ENCODE assay signal across 10 cellular contexts in genomic region chr10:5776881-5777197, GRCh38. TPM values are rescaled to one million over a fixed set of nuclear protein-coding genes. Genes with fewer than 3 reads are reported as not detected.
DNase-seq lines count a peak whose midpoint lies in the region; ATAC-seq and TF ChIP-seq lines count a peak whose summit lies in the region.
"Had no signal": no experiment of that assay in that cellular context is flagged by ENCODE, and none has a peak within 500 bp of the region (broad histone marks: within the 10 kb centered on the region; RNA-seq: fewer than 3 reads in every experiment).

No MANE protein-coding gene starts in this region.

- CTCF ChIA-PET in activated CD8-positive, alpha-beta T cell treated with anti-CD3 and anti-CD28 coated beads, Interleukin-2, amount 10 ng/mL, durations not matched to agents 7 days and 5 days (lab: Charles Lee): interaction anchor here (1.2 to 1.9 kb wide), 4 partner anchors 10 to 112 kb away, joined by 3 to 9 read pairs (median 4); no protein-coding TSS in a partner anchor

- peaks cover 78% of the 10 kb centered on the region for H3K36me3 Mint-ChIP-seq in activated CD8-positive, alpha-beta T cell treated with anti-CD3 and anti-CD28 coated beads, Interleukin-2, amount 10 ng/mL, durations not matched to agents 7 days and 5 days (ENCODE audit: low read depth)

- H3K4me3 Mint-ChIP-seq in activated CD8-positive, alpha-beta T cell treated with anti-CD3 and anti-CD28 coated beads, Interleukin-2, amount 10 ng/mL, durations not matched to agents 7 days and 5 days: no peak overlapping the region

- peak overlapping the region; percentile 92 for H3K27ac Mint-ChIP-seq in activated CD8-positive, alpha-beta T cell treated with anti-CD3 and anti-CD28 coated beads, Interleukin-2, amount 10 ng/mL, durations not matched to agents 7 days and 5 days

- no peaks in the 10 kb centered on the region for H3K27me3 Mint-ChIP-seq in activated CD8-positive, alpha-beta T cell treated with anti-CD3 and anti-CD28 coated beads, Interleukin-2, amount 10 ng/mL, durations not matched to agents 7 days and 5 days (ENCODE audit: low read depth)

- H3K4me1 Mint-ChIP-seq in activated CD8-positive, alpha-beta T cell treated with anti-CD3 and anti-CD28 coated beads, Interleukin-2, amount 10 ng/mL, durations not matched to agents 7 days and 5 days (ENCODE audit: low read depth): peaks cover 49% of the 10 kb centered on the region

- POLR2A ChIA-PET in activated CD8-positive, alpha-beta T cell treated with anti-CD3 and anti-CD28 coated beads, Interleukin-2, amount 10 ng/mL, durations not matched to agents 7 days and 5 days (lab: Charles Lee): interaction anchor here (0.6 to 3.1 kb wide), 3 partner anchors 10 to 36 kb away, joined by 3 to 13 read pairs (median 3); partner anchors contain the start of gene GDI2

- H3K9me3 Mint-ChIP-seq in activated CD8-positive, alpha-beta T cell treated with anti-CD3 and anti-CD28 coated beads, Interleukin-2, amount 10 ng/mL, durations not matched to agents 7 days and 5 days (ENCODE audit: insufficient read depth): no peaks in the 10 kb centered on the region

- DNase-seq in GM04503 (ENCODE audit: low read depth): peak; percentile 64
- DNase-seq in activated CD8-positive, alpha-beta T cell treated with anti-CD3 and anti-CD28 coated beads, Interleukin-2, amount 10 ng/mL, durations not matched to agents 7 days and 5 days: no peak
- DNase-seq in fibroblast of villous mesenchyme (ENCODE audit: low read depth): peak; percentile 78
- peak; percentile 16 for DNase-seq in skeletal muscle cell (ENCODE audit: low read depth)
- DNase-seq in HuH-7 (ENCODE audit: low spot score): no peak
- DNase-seq in activated naive CD4-positive, alpha-beta T cell treated with anti-CD3 and anti-CD28 coated beads, Interleukin-2, amount 50 U/mL, for 16 hours: no peak
- no peak for DNase-seq in GM19238 (ENCODE audit: insufficient read length, low spot score)
- DNase-seq: effector CD8-positive, alpha-beta T cell; NCI-H1417 treated with DMSO at 0.1 percent for 48 hours had no signal

- ATAC-seq in activated CD8-positive, alpha-beta T cell treated with anti-CD3 and anti-CD28 coated beads, Interleukin-2, amount 10 ng/mL, durations not matched to agents 7 days and 5 days: no peak
- no peak for ATAC-seq in HG03469 (IDR thresholded peaks at IDR 0.05; ENCODE audit: unreplicated experiment)

- no peak for TF ChIP-seq CTCF in fibroblast of villous mesenchyme (IDR thresholded peaks at IDR 0.05; ENCODE audit: insufficient read depth, low read depth, low read length)

- H3K4me3 ChIP-seq in fibroblast of villous mesenchyme (ENCODE audit: low read depth, low read length) (no peak overlapping the region), skeletal muscle cell (ENCODE audit: low read depth, low read length) (no peak overlapping the region)

RNA-seq across cellular contexts. Expression of gene GDI2, which starts 36.4 kb away (rescaled TPM):
- 100 to 1,000 TPM; 237 to 243 TPM for total RNA-seq in activated CD8-positive, alpha-beta T cell treated with anti-CD3 and anti-CD28 coated beads, Interleukin-2, amount 10 ng/mL, durations not matched to agents 7 days and 5 days
- total RNA-seq in fibroblast of villous mesenchyme: 546 and 615 TPM in 2 replicates

Comparison
In these comparisons a context has a peak if more than half of its experiments do, and no peak if none do; other contexts are left out.
1. DNase-seq: peak in GM04503 (single experiment), fibroblast of villous mesenchyme (single experiment) and skeletal muscle cell (single experiment); none in activated CD8-positive, alpha-beta T cell treated with anti-CD3 and anti-CD28 coated beads, Interleukin-2, amount 10 ng/mL, durations not matched to agents 7 days and 5 days (single experiment), HuH-7 (single experiment), activated naive CD4-positive, alpha-beta T cell treated with anti-CD3 and anti-CD28 coated beads, Interleukin-2, amount 50 U/mL, for 16 hours (single experiment) and GM19238 (single experiment).